ENCODE assay signal across 1 cellular context in genomic region chr11:819943-820649, GRCh38.
A peak's percentile ranks its signal among the peaks of the same experiment; 100 is the strongest.
TF ChIP-seq lines count a peak whose summit lies in the region.

No MANE protein-coding gene starts in this region.

TF ChIP-seq in HepG2, 621 proteins besides CTCF, POLR2A, EP300 and RAD21 (continues in another document):
- TF ChIP-seq ZNF557 (CRISPR knock-in tag; IDR thresholded peaks at IDR 0.05) (no peak), ZIK1 (CRISPR knock-in tag; IDR thresholded peaks at IDR 0.05; ENCODE audit: borderline replicate concordance, low read depth) (no peak), ZNF790 (CRISPR knock-in tag; IDR thresholded peaks at IDR 0.05; ENCODE audit: borderline replicate concordance) (no peak), PRDM15 (CRISPR knock-in tag; IDR thresholded peaks at IDR 0.05) (0 out of 2 replicates have a peak, but pooled peaks have one; percentile 6), ZBTB39 (CRISPR knock-in tag; IDR thresholded peaks at IDR 0.05) (no peak), ELK4 (CRISPR knock-in tag; IDR thresholded peaks at IDR 0.05; ENCODE audit: borderline replicate concordance) (no peak), ZNF781 (CRISPR knock-in tag; IDR thresholded peaks at IDR 0.05; ENCODE audit: borderline replicate concordance, not compliant biosample characterization) (no peak), ZNF639 (CRISPR knock-in tag; conservative IDR thresholded peaks at IDR 0.05) (no peak), SAFB2 (CRISPR knock-in tag; IDR thresholded peaks at IDR 0.05; ENCODE audit: borderline replicate concordance, low read depth) (no peak), ARID2 (CRISPR knock-in tag; IDR thresholded peaks at IDR 0.05; ENCODE audit: borderline replicate concordance) (no peak), E2F2 (CRISPR knock-in tag; IDR thresholded peaks at IDR 0.05; ENCODE audit: borderline replicate concordance) (no peak), SYNCRIP (IDR thresholded peaks at IDR 0.05; ENCODE audit: insufficient read depth, low read depth, low read length) (no peak), SNRNP70 (IDR thresholded peaks at IDR 0.05; ENCODE audit: low read depth, low read length) (no peak), SAP130 (CRISPR knock-in tag; IDR thresholded peaks at IDR 0.05; ENCODE audit: low read depth) (peak; percentile 59), KAT8 (CRISPR knock-in tag; IDR thresholded peaks at IDR 0.05) (no peak), FOXJ3 (CRISPR knock-in tag; IDR thresholded peaks at IDR 0.05; ENCODE audit: borderline replicate concordance) (0 out of 2 replicates have a peak, but pooled peaks have one; percentile 14), ZFY (CRISPR knock-in tag; IDR thresholded peaks at IDR 0.05) (no peak), ZZZ3 (CRISPR knock-in tag; IDR thresholded peaks at IDR 0.05; ENCODE audit: borderline replicate concordance) (no peak), ZNF546 (CRISPR knock-in tag; conservative IDR thresholded peaks at IDR 0.05) (no peak), IKZF1 (IDR thresholded peaks at IDR 0.05) (no peak), NR2C2 (CRISPR knock-in tag; IDR thresholded peaks at IDR 0.05; ENCODE audit: borderline replicate concordance) (peak; percentile 62; the same call in 1 of the 2 replicates), SUZ12 (IDR thresholded peaks at IDR 0.05; ENCODE audit: low read depth, low read length) (no peak), ZNF292 (CRISPR knock-in tag; IDR thresholded peaks at IDR 0.05; ENCODE audit: borderline replicate concordance, low read depth) (no peak), GPBP1L1 (CRISPR knock-in tag; IDR thresholded peaks at IDR 0.05) (no peak), RFXAP (CRISPR knock-in tag; IDR thresholded peaks at IDR 0.05; ENCODE audit: borderline replicate concordance) (0 out of 2 replicates have a peak, but pooled peaks have one; percentile 12), ZSCAN22 (CRISPR knock-in tag; IDR thresholded peaks at IDR 0.05) (no peak), ZBTB46 (CRISPR knock-in tag; IDR thresholded peaks at IDR 0.05; ENCODE audit: borderline replicate concordance) (no peak), AGO2 (optimal IDR thresholded peaks at IDR 0.05; ENCODE audit: low read depth, low read length) (peak; percentile 45), ZNF609 (CRISPR knock-in tag; IDR thresholded peaks at IDR 0.05; ENCODE audit: borderline replicate concordance) (no peak), TRAFD1 (CRISPR knock-in tag; IDR thresholded peaks at IDR 0.05; ENCODE audit: borderline replicate concordance) (no peak), PBX3 (CRISPR knock-in tag; IDR thresholded peaks at IDR 0.05; ENCODE audit: borderline replicate concordance) (0 out of 2 replicates have a peak, but pooled peaks have one; percentile 27), ZNF878 (CRISPR knock-in tag; IDR thresholded peaks at IDR 0.05) (no peak)
- TF ChIP-seq, protein P1, sequence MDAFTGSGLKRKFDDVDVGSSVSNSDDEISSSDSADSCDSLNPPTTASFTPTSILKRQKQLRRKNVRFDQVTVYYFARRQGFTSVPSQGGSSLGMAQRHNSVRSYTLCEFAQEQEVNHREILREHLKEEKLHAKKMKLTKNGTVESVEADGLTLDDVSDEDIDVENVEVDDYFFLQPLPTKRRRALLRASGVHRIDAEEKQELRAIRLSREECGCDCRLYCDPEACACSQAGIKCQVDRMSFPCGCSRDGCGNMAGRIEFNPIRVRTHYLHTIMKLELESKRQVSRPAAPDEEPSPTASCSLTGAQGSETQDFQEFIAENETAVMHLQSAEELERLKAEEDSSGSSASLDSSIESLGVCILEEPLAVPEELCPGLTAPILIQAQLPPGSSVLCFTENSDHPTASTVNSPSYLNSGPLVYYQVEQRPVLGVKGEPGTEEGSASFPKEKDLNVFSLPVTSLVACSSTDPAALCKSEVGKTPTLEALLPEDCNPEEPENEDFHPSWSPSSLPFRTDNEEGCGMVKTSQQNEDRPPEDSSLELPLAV (CRISPR knock-in tag; conservative IDR thresholded peaks at IDR 0.05; ENCODE audit: low read depth) = no peak
